In the genomic region with DNA sequence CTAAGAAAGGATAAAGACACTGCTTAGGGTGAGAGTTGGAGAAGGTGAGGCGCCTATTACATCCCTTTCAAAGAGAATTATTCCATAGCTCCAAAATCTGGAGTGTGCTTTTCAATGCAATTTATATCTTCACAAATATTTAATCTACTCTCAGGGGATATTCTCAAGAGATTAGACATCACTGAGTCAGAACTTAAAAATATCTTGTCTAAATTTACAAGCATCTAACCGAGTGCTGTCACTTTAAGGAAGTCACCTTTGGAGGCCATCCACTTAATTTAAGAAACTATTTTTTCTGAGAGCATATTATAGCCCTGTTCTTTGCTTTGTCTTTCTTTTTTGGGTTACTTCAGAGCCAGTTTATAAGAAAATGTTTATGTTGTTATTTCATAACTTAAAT, we compare ENCODE assay signal across 21 cellular contexts.
"Had no signal": no experiment of that assay in that cellular context is flagged by ENCODE, and none has a peak within 500 bp of the region (broad histone marks: within the 10 kb centered on the region; RNA-seq: fewer than 3 reads in every experiment).

No MANE protein-coding gene starts in this region.

- H3K4me3 ChIP-seq: colonic mucosa, esophagus squamous epithelium, skin epidermis, transverse colon had no signal

- H3K9me3 ChIP-seq: colonic mucosa, transverse colon had no signal

- FAIRE-seq: endometrium, frontal cortex had no signal

- H3K4me1 Mint-ChIP-seq: activated naive CD4-positive, alpha-beta T cell treated with anti-CD3 and anti-CD28 coated beads, Interleukin-2, amount 50 U/mL, for 24 hours; immature natural killer cell had no signal

- DNase-seq: activated B cell treated with CpG ODN at 0.5 μM for 24 hours; activated CD4-positive, alpha-beta T cell treated with anti-CD3 and anti-CD28 coated beads for 48 hours; activated CD8-positive, alpha-beta T cell treated with anti-CD3 and anti-CD28 coated beads for 36 hours; activated effector memory CD4-positive, alpha-beta T cell treated with Interleukin-2 at 50 U/mL for 16 hours; activated T-cell treated with anti-CD3 and anti-CD28 coated beads, Interleukin-2, amount 50 U/mL, for 4 hours; caudate nucleus; colonic mucosa; esophagus squamous epithelium; head of caudate nucleus; immature natural killer cell; mesendoderm; stimulated activated CD4-positive, alpha-beta T cell treated with anti-CD3 and anti-CD28 coated beads, Interleukin-4, amount 100 ng/mL, for 4 hours; stimulated activated CD8-positive, alpha-beta memory T cell treated with anti-CD3 and anti-CD28 coated beads, Interleukin-4, amount 100 ng/mL, for 48 hours; stimulated activated naive CD4-positive, alpha-beta T cell treated with Interleukin-2 at 50 U/mL for 16 hours; T-helper 2 cell; transverse colon had no signal

- H3K4me3 Mint-ChIP-seq: activated B cell treated with CpG ODN at 0.5 μM for 24 hours; activated CD8-positive, alpha-beta T cell treated with anti-CD3 and anti-CD28 coated beads for 36 hours; activated naive CD4-positive, alpha-beta T cell treated with anti-CD3 and anti-CD28 coated beads, Interleukin-2, amount 50 U/mL, for 24 hours; activated T-cell treated with anti-CD3 and anti-CD28 coated beads, Interleukin-2, amount 50 U/mL, for 4 hours; immature natural killer cell; natural killer cell treated with Interleukin-12 subunit alpha and Interleukin-12 subunit beta and Interleukin-15 and Interleukin-18, amount 100 ng/mL, for 72 hours had no signal

- H3K4me1 ChIP-seq: colonic mucosa had no signal

- ATAC-seq: activated CD8-positive, alpha-beta T cell treated with anti-CD3 and anti-CD28 coated beads for 36 hours; activated T-cell treated with anti-CD3 and anti-CD28 coated beads, Interleukin-2, amount 50 U/mL, for 4 hours had no signal

- H3K27ac ChIP-seq: colonic mucosa, esophagus squamous epithelium, skin epidermis, transverse colon had no signal

- H3K27me3 Mint-ChIP-seq: activated B cell treated with CpG ODN at 0.5 μM for 24 hours; activated CD8-positive, alpha-beta T cell treated with anti-CD3 and anti-CD28 coated beads for 36 hours; activated naive CD4-positive, alpha-beta T cell treated with anti-CD3 and anti-CD28 coated beads, Interleukin-2, amount 50 U/mL, for 24 hours had no signal

- H3K27ac Mint-ChIP-seq: activated B cell treated with CpG ODN at 0.5 μM for 24 hours; activated CD8-positive, alpha-beta T cell treated with anti-CD3 and anti-CD28 coated beads for 36 hours; activated naive CD4-positive, alpha-beta T cell treated with anti-CD3 and anti-CD28 coated beads, Interleukin-2, amount 50 U/mL, for 24 hours; immature natural killer cell had no signal
